In the genomic region with DNA sequence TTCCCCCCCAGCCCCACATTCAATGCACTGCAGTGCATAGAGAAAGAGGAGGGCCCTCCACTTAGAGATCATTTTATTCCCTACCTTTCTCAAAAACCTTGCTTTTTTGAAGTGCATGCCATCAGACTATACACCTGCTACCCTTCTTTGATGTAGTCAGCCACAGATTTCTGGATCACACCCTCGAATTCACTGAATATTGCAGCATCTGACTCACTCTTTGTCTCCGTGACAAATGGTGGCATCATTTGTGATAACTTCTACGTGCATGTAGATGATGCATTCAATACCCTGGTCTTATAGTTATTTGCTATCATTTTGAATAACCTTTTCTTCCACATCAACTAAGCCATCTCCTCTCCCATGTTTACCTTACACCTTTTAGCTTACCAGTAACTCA, we compare ENCODE assay signal across 18 cellular contexts.
DNase-seq lines count a peak whose midpoint lies in the region; ATAC-seq, FAIRE-seq and TF ChIP-seq lines count a peak whose summit lies in the region.
"Had no signal": no experiment of that assay in that cellular context is flagged by ENCODE, and none has a peak within 500 bp of the region (broad histone marks: within the 10 kb centered on the region; RNA-seq: fewer than 3 reads in every experiment).

No MANE protein-coding gene starts in this region.

- H3K27ac Mint-ChIP-seq in activated T-cell treated with anti-CD3 and anti-CD28 coated beads, Interleukin-2, amount 50 U/mL, for 24 hours = no peak overlapping the region
- no peak overlapping the region for H3K27ac Mint-ChIP-seq in stimulated activated effector memory CD8-positive, alpha-beta T cell treated with anti-CD3 and anti-CD28 coated beads, Interleukin-12 subunit alpha, Interleukin-12 subunit beta, amount 100 ng/mL, for 72 hours
- H3K27ac Mint-ChIP-seq: CD4-positive, alpha-beta T cell had no signal

- H3K36me3 Mint-ChIP-seq in activated T-cell treated with anti-CD3 and anti-CD28 coated beads, Interleukin-2, amount 50 U/mL, for 4 hours (ENCODE audit: insufficient read depth) = no peaks in the 10 kb centered on the region
- H3K36me3 Mint-ChIP-seq in activated T-cell treated with anti-CD3 and anti-CD28 coated beads, Interleukin-2, amount 50 U/mL, for 24 hours (ENCODE audit: low read depth) = no peaks in the 10 kb centered on the region
- H3K36me3 Mint-ChIP-seq in stimulated activated effector memory CD8-positive, alpha-beta T cell treated with anti-CD3 and anti-CD28 coated beads, Interleukin-12 subunit alpha, Interleukin-12 subunit beta, amount 100 ng/mL, for 72 hours = no peaks in the 10 kb centered on the region

- TF ChIP-seq RAD21 in A549 (conservative IDR thresholded peaks at IDR 0.05 in 1 of 2, IDR thresholded peaks at IDR 0.05 in 1 of 2) = no peak

- POLR2A ChIA-PET in A549 (lab: Yijun Ruan, JAX) (no interaction called here), PC-3 (lab: Charles Lee; ENCODE audit: unreplicated experiment) (no interaction called here)

- no peak overlapping the region for H3K4me3 Mint-ChIP-seq in activated T-cell treated with anti-CD3 and anti-CD28 coated beads, Interleukin-2, amount 50 U/mL, for 4 hours
- H3K4me3 Mint-ChIP-seq in activated T-cell treated with anti-CD3 and anti-CD28 coated beads, Interleukin-2, amount 50 U/mL, for 24 hours = no peak overlapping the region
- no peak overlapping the region for H3K4me3 Mint-ChIP-seq in stimulated activated effector memory CD8-positive, alpha-beta T cell treated with anti-CD3 and anti-CD28 coated beads, Interleukin-12 subunit alpha, Interleukin-12 subunit beta, amount 100 ng/mL, for 72 hours
- H3K4me3 Mint-ChIP-seq: CD4-positive, alpha-beta T cell had no signal

- H3K4me1 ChIP-seq in A549 (peaks cover 54% of the 10 kb centered on the region), PC-3 (ENCODE audit: insufficient read depth, low read length) (no peaks in the 10 kb centered on the region)
- H3K4me1 ChIP-seq: Caco-2, HAP-1 had no signal

- no peaks in the 10 kb centered on the region for H4K20me1 ChIP-seq in PC-3 (ENCODE audit: low read length)

- ATAC-seq in activated T-cell treated with anti-CD3 and anti-CD28 coated beads, Interleukin-2, amount 50 U/mL, for 4 hours = peak; percentile 46 to 61
- ATAC-seq in A549 (no peak), PC-3 (no peak), HG02884 (IDR thresholded peaks at IDR 0.05; ENCODE audit: unreplicated experiment) (no peak)
- peak; percentile 88 for ATAC-seq in stimulated activated effector memory CD8-positive, alpha-beta T cell treated with anti-CD3 and anti-CD28 coated beads, Interleukin-12 subunit alpha, Interleukin-12 subunit beta, amount 100 ng/mL, for 72 hours

- H3K27me3 ChIP-seq in PC-3 (ENCODE audit: low read length) = peaks cover 31% of the 10 kb centered on the region; the same call in 1 of the 2 replicates

- no peak overlapping the region for H2AFZ ChIP-seq in PC-3 (ENCODE audit: low read length)
- H2AFZ ChIP-seq: GM23248 had no signal

- H3K79me2 ChIP-seq in PC-3 (ENCODE audit: low read length) = no peaks in the 10 kb centered on the region

- H3K27ac ChIP-seq in A549 (peak overlapping the region in 1 of 2 experiments; percentile 32; a peak in 2 of 6 replicates), PC-3 (ENCODE audit: low read length) (no peak overlapping the region)
- H3K27ac ChIP-seq: C4-2B, GM23248, HL-60 had no signal

- 26% methylated on average over 3 of the region's 3 CpGs for WGBS in A549 (ENCODE audit: missing lambda C conversion rate)

- no peak for TF ChIP-seq EP300 in A549 (IDR thresholded peaks at IDR 0.05)

- H3F3A ChIP-seq in PC-3 (ENCODE audit: low read length, unreplicated experiment) = no peaks in the 10 kb centered on the region

- DNase-seq in activated T-cell treated with anti-CD3 and anti-CD28 coated beads, Interleukin-2, amount 50 U/mL, for 4 hours = no peak
- no peak for DNase-seq in activated T-cell treated with anti-CD3 and anti-CD28 coated beads, Interleukin-2, amount 50 U/mL, for 24 hours
- DNase-seq in A549 (ENCODE audit: low read depth in 1 of 2, low spot score in 1 of 2) (no peak), PC-3 (peak; percentile 35)
- no peak for DNase-seq in stimulated activated effector memory CD8-positive, alpha-beta T cell treated with anti-CD3 and anti-CD28 coated beads, Interleukin-12 subunit alpha, Interleukin-12 subunit beta, amount 100 ng/mL, for 72 hours (ENCODE audit: low spot score in 2 of 2)
- DNase-seq: AML-193; Caco-2; CD4-positive, alpha-beta T cell; GDM1; GM23248 had no signal

- H3K9ac ChIP-seq in PC-3 (ENCODE audit: low read length) = no peak overlapping the region
- H3K9ac ChIP-seq: GM23248 had no signal

- CTCF ChIA-PET in A549 (lab: Yijun Ruan, JAX) (interaction anchor here (4.4 kb wide), 1 partner anchor 19 kb away, joined by 18 read pairs; no protein-coding TSS in a partner anchor), PC-3 (lab: Charles Lee) (no interaction called here)

- no peak overlapping the region for H3K4me3 ChIP-seq in A549
- H3K4me3 ChIP-seq in PC-3 (ENCODE audit: low read length) = no peak overlapping the region
- H3K4me3 ChIP-seq: GM23248, HAP-1 had no signal

- no peaks in the 10 kb centered on the region for H3K36me3 ChIP-seq in PC-3 (ENCODE audit: low read depth, low read length)
- H3K36me3 ChIP-seq: HAP-1 had no signal

- no peaks in the 10 kb centered on the region for H3K4me1 Mint-ChIP-seq in activated T-cell treated with anti-CD3 and anti-CD28 coated beads, Interleukin-2, amount 50 U/mL, for 4 hours (ENCODE audit: low read depth)
- H3K4me1 Mint-ChIP-seq in activated T-cell treated with anti-CD3 and anti-CD28 coated beads, Interleukin-2, amount 50 U/mL, for 24 hours (ENCODE audit: low read depth) = peaks cover 8% of the 10 kb centered on the region
- peaks cover 10% of the 10 kb centered on the region for H3K4me1 Mint-ChIP-seq in stimulated activated effector memory CD8-positive, alpha-beta T cell treated with anti-CD3 and anti-CD28 coated beads, Interleukin-12 subunit alpha, Interleukin-12 subunit beta, amount 100 ng/mL, for 72 hours

- TF ChIP-seq CTCF in A549 (IDR thresholded peaks at IDR 0.05) (no peak), PC-3 (conservative IDR thresholded peaks at IDR 0.05; ENCODE audit: low read depth, low read length) (no peak)

- no peaks in the 10 kb centered on the region for H3K9me3 Mint-ChIP-seq in activated T-cell treated with anti-CD3 and anti-CD28 coated beads, Interleukin-2, amount 50 U/mL, for 4 hours
- H3K9me3 Mint-ChIP-seq in activated T-cell treated with anti-CD3 and anti-CD28 coated beads, Interleukin-2, amount 50 U/mL, for 24 hours = no peaks in the 10 kb centered on the region
- H3K9me3 Mint-ChIP-seq in stimulated activated effector memory CD8-positive, alpha-beta T cell treated with anti-CD3 and anti-CD28 coated beads, Interleukin-12 subunit alpha, Interleukin-12 subunit beta, amount 100 ng/mL, for 72 hours = no peaks in the 10 kb centered on the region
- H3K9me3 Mint-ChIP-seq: CD4-positive, alpha-beta T cell had no signal

- H3K4me2 ChIP-seq in A549 = peak overlapping the region; percentile 29; the same call in 1 of the 3 replicates
- H3K4me2 ChIP-seq in PC-3 (ENCODE audit: low read length) = no peak overlapping the region

- H3K9me3 ChIP-seq in A549 (no peaks in the 10 kb centered on the region), PC-3 (ENCODE audit: low read length) (no peaks in the 10 kb centered on the region)
- H3K9me3 ChIP-seq: Caco-2, HAP-1 had no signal

- TF ChIP-seq POLR2A in A549 (IDR thresholded peaks at IDR 0.05; ENCODE audit: low read length) = no peak

- no TSS peak for BruUV-seq in PC-3 (replicated peaks; lab: Mats Ljungman, UMichigan)

- no peak for FAIRE-seq in A549 (lab: Jason Lieb, UNC)
- FAIRE-seq: A204.1, D721Med, GM12892, GM18507 had no signal

- intact Hi-C loops in PC-3 (cut with micrococcal nuclease) = no loop called here

- no peaks in the 10 kb centered on the region for H3K9me2 ChIP-seq in PC-3 (replicated peaks; ENCODE audit: low read length)

- peaks cover 16% of the 10 kb centered on the region for H3K27me3 Mint-ChIP-seq in activated T-cell treated with anti-CD3 and anti-CD28 coated beads, Interleukin-2, amount 50 U/mL, for 4 hours (ENCODE audit: low read depth)
- H3K27me3 Mint-ChIP-seq in activated T-cell treated with anti-CD3 and anti-CD28 coated beads, Interleukin-2, amount 50 U/mL, for 24 hours = peaks cover 6% of the 10 kb centered on the region

TF ChIP-seq in A549, 52 proteins besides CTCF, POLR2A, EP300 and RAD21 (continues in another document):
- TF ChIP-seq ZSCAN20 (CRISPR knock-in tag; IDR thresholded peaks at IDR 0.05) (no peak), MYC (IDR thresholded peaks at IDR 0.05; ENCODE audit: borderline replicate concordance, low read length) (no peak), SMC3 (IDR thresholded peaks at IDR 0.05) (no peak), EHF (CRISPR knock-in tag; IDR thresholded peaks at IDR 0.05) (no peak), ZC3H11A (IDR thresholded peaks at IDR 0.05) (no peak), CBX2 (IDR thresholded peaks at IDR 0.05; ENCODE audit: borderline replicate concordance, low read depth) (no peak), HOXB5 (CRISPR knock-in tag; IDR thresholded peaks at IDR 0.05) (no peak)
- TF ChIP-seq, protein P1, sequence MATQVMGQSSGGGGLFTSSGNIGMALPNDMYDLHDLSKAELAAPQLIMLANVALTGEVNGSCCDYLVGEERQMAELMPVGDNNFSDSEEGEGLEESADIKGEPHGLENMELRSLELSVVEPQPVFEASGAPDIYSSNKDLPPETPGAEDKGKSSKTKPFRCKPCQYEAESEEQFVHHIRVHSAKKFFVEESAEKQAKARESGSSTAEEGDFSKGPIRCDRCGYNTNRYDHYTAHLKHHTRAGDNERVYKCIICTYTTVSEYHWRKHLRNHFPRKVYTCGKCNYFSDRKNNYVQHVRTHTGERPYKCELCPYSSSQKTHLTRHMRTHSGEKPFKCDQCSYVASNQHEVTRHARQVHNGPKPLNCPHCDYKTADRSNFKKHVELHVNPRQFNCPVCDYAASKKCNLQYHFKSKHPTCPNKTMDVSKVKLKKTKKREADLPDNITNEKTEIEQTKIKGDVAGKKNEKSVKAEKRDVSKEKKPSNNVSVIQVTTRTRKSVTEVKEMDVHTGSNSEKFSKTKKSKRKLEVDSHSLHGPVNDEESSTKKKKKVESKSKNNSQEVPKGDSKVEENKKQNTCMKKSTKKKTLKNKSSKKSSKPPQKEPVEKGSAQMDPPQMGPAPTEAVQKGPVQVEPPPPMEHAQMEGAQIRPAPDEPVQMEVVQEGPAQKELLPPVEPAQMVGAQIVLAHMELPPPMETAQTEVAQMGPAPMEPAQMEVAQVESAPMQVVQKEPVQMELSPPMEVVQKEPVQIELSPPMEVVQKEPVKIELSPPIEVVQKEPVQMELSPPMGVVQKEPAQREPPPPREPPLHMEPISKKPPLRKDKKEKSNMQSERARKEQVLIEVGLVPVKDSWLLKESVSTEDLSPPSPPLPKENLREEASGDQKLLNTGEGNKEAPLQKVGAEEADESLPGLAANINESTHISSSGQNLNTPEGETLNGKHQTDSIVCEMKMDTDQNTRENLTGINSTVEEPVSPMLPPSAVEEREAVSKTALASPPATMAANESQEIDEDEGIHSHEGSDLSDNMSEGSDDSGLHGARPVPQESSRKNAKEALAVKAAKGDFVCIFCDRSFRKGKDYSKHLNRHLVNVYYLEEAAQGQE (IDR thresholded peaks at IDR 0.05) = no peak

Comparison
In these comparisons a context has a peak if more than half of its experiments do, and no peak if none do; other contexts are left out.
1. ATAC-seq: peak in activated T-cell treated with anti-CD3 and anti-CD28 coated beads, Interleukin-2, amount 50 U/mL, for 4 hours (2 of 2) and stimulated activated effector memory CD8-positive, alpha-beta T cell treated with anti-CD3 and anti-CD28 coated beads, Interleukin-12 subunit alpha, Interleukin-12 subunit beta, amount 100 ng/mL, for 72 hours (single experiment); none in A549 (0 of 2), PC-3 (single experiment) and HG02884 (single experiment).